ENCODE assay signal across 8 cellular contexts in the genomic region with DNA sequence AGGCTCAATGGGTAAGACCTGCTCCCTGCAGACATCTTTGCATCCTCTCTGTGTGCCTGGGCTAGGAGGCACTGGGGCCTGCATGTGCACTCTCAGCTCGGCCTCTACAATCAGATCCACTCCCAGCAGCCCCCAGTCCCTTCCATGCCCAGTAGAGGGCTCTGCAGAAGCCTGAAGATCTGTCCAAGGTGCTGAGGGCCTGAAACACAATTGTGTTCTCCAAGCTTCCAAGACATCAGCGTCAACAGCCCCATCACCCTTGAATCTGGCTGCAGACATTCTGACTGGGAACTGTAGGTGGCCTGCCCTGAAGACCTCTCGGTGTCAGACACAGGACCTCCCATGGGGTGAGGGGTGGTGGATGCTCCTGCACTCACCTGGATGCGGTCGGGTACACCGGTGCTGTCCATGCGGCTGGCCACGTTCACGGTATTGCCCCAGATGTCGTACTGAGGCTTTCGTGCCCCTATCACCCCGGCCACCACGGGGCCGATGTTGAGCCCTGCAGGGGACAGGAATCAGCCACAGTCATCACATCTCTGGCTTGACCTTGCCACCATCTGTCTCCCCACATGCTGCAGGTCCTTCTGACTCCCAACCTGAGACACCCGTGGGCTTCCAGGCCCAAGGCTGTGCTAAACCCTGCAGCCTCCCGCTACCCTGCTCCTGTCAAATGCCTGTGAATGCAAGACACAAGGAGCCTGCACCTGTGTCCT.
DNase-seq lines count a peak whose midpoint lies in the region; ATAC-seq, FAIRE-seq and TF ChIP-seq lines count a peak whose summit lies in the region.

No MANE protein-coding gene starts in this region.

- in situ Hi-C loops in SK-MEL-5 (cut with HindIII; ENCODE audit: low pct_unique_long_range_greater_than_20kb, low sequenced_read_pairs) = no loop called here

- no peaks in the 10 kb centered on the region for H3K27me3 ChIP-seq in lower lobe of right lung (ENCODE audit: low read depth)

- peak; percentile 74 for ATAC-seq in HG03175 (IDR thresholded peaks at IDR 0.05; ENCODE audit: unreplicated experiment)
- ATAC-seq in lower lobe of right lung = peak; percentile 61 to 72
- no peak for ATAC-seq in HG03521 (IDR thresholded peaks at IDR 0.05; ENCODE audit: unreplicated experiment)

- H3K36me3 ChIP-seq in lower lobe of right lung = no peaks in the 10 kb centered on the region

- peak; percentile 71 for FAIRE-seq in urothelium cell line (lab: Jason Lieb, UNC)

- TF ChIP-seq CTCF in coronary artery (IDR thresholded peaks at IDR 0.05) = peak; percentile 38
- peak; percentile 51 for TF ChIP-seq CTCF in lower lobe of right lung (IDR thresholded peaks at IDR 0.05)

- peak; percentile 22 for DNase-seq in activated naive CD4-positive, alpha-beta T cell treated with Interleukin-2 at 50 U/mL for 16 hours
- no peak for DNase-seq in activated naive CD4-positive, alpha-beta T cell (lab: John Stamatoyannopoulos, UW)
- peak; percentile 82 for DNase-seq in SK-MEL-5 (ENCODE audit: low read depth, low spot score)
- DNase-seq in coronary artery (ENCODE audit: low spot score) = no peak
- DNase-seq in lower lobe of right lung = no peak
- DNase-seq in urothelium cell line (ENCODE audit: low spot score) = peak; percentile 85

- H3K9me3 ChIP-seq in lower lobe of right lung = no peaks in the 10 kb centered on the region

- H3K4me1 ChIP-seq in lower lobe of right lung = no peaks in the 10 kb centered on the region

- intact Hi-C loops in lower lobe of right lung (cut with DNase I) = no loop called here

- H3K27ac ChIP-seq in coronary artery (no peak overlapping the region), lower lobe of right lung (no peak overlapping the region)

- no peak overlapping the region for H3K4me3 ChIP-seq in coronary artery
- no peak overlapping the region for H3K4me3 ChIP-seq in lower lobe of right lung

Comparison
In these comparisons a context has a peak if more than half of its experiments do, and no peak if none do; other contexts are left out.
1. DNase-seq: peak in activated naive CD4-positive, alpha-beta T cell treated with Interleukin-2 at 50 U/mL for 16 hours (single experiment), SK-MEL-5 (single experiment) and urothelium cell line (single experiment); none in activated naive CD4-positive, alpha-beta T cell (0 of 4), coronary artery (single experiment) and lower lobe of right lung (single experiment).